ENCODE assay signal across 8 cellular contexts in genomic region chr6:37517411-37517812, GRCh38. TPM values are rescaled to one million over a fixed set of nuclear protein-coding genes. Genes with fewer than 3 reads are reported as not detected.
DNase-seq lines count a peak whose midpoint lies in the region; ATAC-seq and TF ChIP-seq lines count a peak whose summit lies in the region.

No MANE protein-coding gene starts in this region.

- intact Hi-C loops in CD8-positive, alpha-beta T cell (cut with DNase I, micrococcal nuclease): loop anchor here (1.0 to 10.0 kb wide), 7 partner anchors 8 to 1185 kb away; partner anchors contain the start of genes CMTR1 (in 1 of the 2), GLO1 (in 1 of the 2), PIM1 (in 1 of the 2) and ZFAND3 (in 1 of the 2)
- intact Hi-C loops in OCI-LY7 (cut with micrococcal nuclease; ENCODE audit: unreplicated experiment): no loop called here

- no peaks in the 10 kb centered on the region for H3K27me3 Mint-ChIP-seq in CD8-positive, alpha-beta T cell (ENCODE audit: low read depth)

- H3K4me1 ChIP-seq in CD8-positive, alpha-beta T cell (ENCODE audit: insufficient read depth, low read length): peaks cover 85% of the 10 kb centered on the region
- H3K4me1 ChIP-seq in osteoblast (ENCODE audit: insufficient read depth, low read length): peaks cover 7% of the 10 kb centered on the region
- H3K4me1 ChIP-seq in OCI-LY7 (ENCODE audit: insufficient read depth, low read length, poor library complexity, severe bottlenecking): peaks cover 13% of the 10 kb centered on the region
- peaks cover 3% of the 10 kb centered on the region; the same call in 1 of the 2 replicates for H3K4me1 ChIP-seq in Karpas-422 (ENCODE audit: low read length)

- no peak overlapping the region for H3K9ac ChIP-seq in Karpas-422 (ENCODE audit: low read length)

- no peaks in the 10 kb centered on the region for H3K27me3 ChIP-seq in CD8-positive, alpha-beta T cell (ENCODE audit: insufficient read depth, low read length)
- H3K27me3 ChIP-seq in osteoblast (ENCODE audit: insufficient read depth, low read length) (peaks cover 41% of the 10 kb centered on the region), Karpas-422 (ENCODE audit: low read length) (no peaks in the 10 kb centered on the region)

- DNase-seq in CD8-positive, alpha-beta T cell: peak; percentile 58 to 89 (median 76)
- DNase-seq in NCI-H69 (lab: John Stamatoyannopoulos, UW): peak; percentile 51
- DNase-seq in activated T-cell treated with anti-CD3 and anti-CD28 coated beads, Interleukin-2, amount 50 U/mL, for 1 hour: peak; percentile 68
- DNase-seq in osteoblast (ENCODE audit: insufficient read length, low spot score, missing footprints): peak; percentile 74
- no peak for DNase-seq in OCI-LY7 (ENCODE audit: low spot score)
- DNase-seq in NCI-H82 (lab: John Stamatoyannopoulos, UW): no peak
- DNase-seq in NCI-H1048 (lab: John Stamatoyannopoulos, UW): no peak
- DNase-seq in Karpas-422: no peak

- peaks cover 20% of the 10 kb centered on the region for H3K36me3 Mint-ChIP-seq in CD8-positive, alpha-beta T cell

- peak overlapping the region; percentile 52 for H3K4me3 ChIP-seq in CD8-positive, alpha-beta T cell (ENCODE audit: low read depth, low read length)
- H3K4me3 ChIP-seq in osteoblast (ENCODE audit: insufficient read depth, low read length) (no peak overlapping the region), OCI-LY7 (ENCODE audit: low read depth, low read length, poor library complexity, severe bottlenecking) (no peak overlapping the region), Karpas-422 (ENCODE audit: low read length) (no peak overlapping the region)

- peak overlapping the region; percentile 88 for H3K4me3 Mint-ChIP-seq in CD8-positive, alpha-beta T cell

- POLR2A ChIA-PET in CD8-positive, alpha-beta T cell (lab: Charles Lee): interaction anchor here (0.8 to 9.8 kb wide), 16 partner anchors 8 to 302 kb away, joined by 3 to 207 read pairs (median 9); partner anchors contain the start of genes CCDC167, CMTR1 and ZFAND3
- POLR2A ChIA-PET in OCI-LY7 (lab: Charles Lee): interaction anchor here (0.6 to 2.3 kb wide), 3 partner anchors 12 to 421 kb away, joined by 3 to 16 read pairs (median 7); partner anchors contain the start of gene CCDC167

- H3K79me2 ChIP-seq in osteoblast (ENCODE audit: insufficient read depth, low read length) (no peaks in the 10 kb centered on the region), OCI-LY7 (ENCODE audit: insufficient read depth, low read depth, low read length) (no peaks in the 10 kb centered on the region), Karpas-422 (ENCODE audit: low read length) (no peaks in the 10 kb centered on the region)

- peak overlapping the region; percentile 99 for H3K27ac Mint-ChIP-seq in CD8-positive, alpha-beta T cell

- peak; percentile 59 for ATAC-seq in CD8-positive, alpha-beta T cell

- peak overlapping the region; percentile 15 for H2AFZ ChIP-seq in osteoblast (ENCODE audit: low read length)
- H2AFZ ChIP-seq in OCI-LY7 (ENCODE audit: low read length): no peak overlapping the region
- no peak overlapping the region for H2AFZ ChIP-seq in Karpas-422 (ENCODE audit: low read length)

- no peaks in the 10 kb centered on the region for H3K36me3 ChIP-seq in CD8-positive, alpha-beta T cell (ENCODE audit: insufficient read depth, low read length)
- H3K36me3 ChIP-seq in osteoblast (ENCODE audit: insufficient read depth, low read length) (no peaks in the 10 kb centered on the region), OCI-LY7 (ENCODE audit: insufficient read depth, low read length) (no peaks in the 10 kb centered on the region), Karpas-422 (ENCODE audit: insufficient read depth, low read length) (no peaks in the 10 kb centered on the region)

- H3K4me2 ChIP-seq in osteoblast (ENCODE audit: insufficient read depth, low read length) (no peak overlapping the region), OCI-LY7 (ENCODE audit: low read length) (no peak overlapping the region), Karpas-422 (ENCODE audit: low read depth, low read length, poor library complexity, severe bottlenecking) (no peak overlapping the region)

- H3K9me3 ChIP-seq in CD8-positive, alpha-beta T cell (ENCODE audit: low read length): no peaks in the 10 kb centered on the region
- H3K9me3 ChIP-seq in osteoblast (ENCODE audit: low read depth, low read length) (no peaks in the 10 kb centered on the region), OCI-LY7 (ENCODE audit: low read length) (no peaks in the 10 kb centered on the region), Karpas-422 (ENCODE audit: low read length) (no peaks in the 10 kb centered on the region)

- no peak for TF ChIP-seq CTCF in CD8-positive, alpha-beta T cell (IDR thresholded peaks at IDR 0.05)
- TF ChIP-seq CTCF in osteoblast (IDR thresholded peaks at IDR 0.05; ENCODE audit: extremely low read depth, low read depth, low read length) (no peak), OCI-LY7 (conservative IDR thresholded peaks at IDR 0.05; ENCODE audit: low read length) (no peak)

- BruUV-seq in OCI-LY7 (replicated peaks; lab: Mats Ljungman, UMichigan): no TSS peak

- H3K4me1 Mint-ChIP-seq in CD8-positive, alpha-beta T cell (ENCODE audit: low read depth): peaks cover 87% of the 10 kb centered on the region

- H4K20me1 ChIP-seq in osteoblast (ENCODE audit: insufficient read depth, low read length) (peaks cover 7% of the 10 kb centered on the region), OCI-LY7 (ENCODE audit: insufficient read depth, low read length) (no peaks in the 10 kb centered on the region), Karpas-422 (ENCODE audit: insufficient read depth, low read depth, low read length) (no peaks in the 10 kb centered on the region)

- peak overlapping the region; percentile 80 for H3K27ac ChIP-seq in CD8-positive, alpha-beta T cell (ENCODE audit: low read depth, low read length)
- H3K27ac ChIP-seq in osteoblast (ENCODE audit: low read depth, low read length): no peak overlapping the region
- H3K27ac ChIP-seq in OCI-LY7 (ENCODE audit: low read depth, low read length, poor library complexity, severe bottlenecking): no peak overlapping the region
- no peak overlapping the region for H3K27ac ChIP-seq in Karpas-422 (ENCODE audit: low read length)

- no peaks in the 10 kb centered on the region for H3K9me2 ChIP-seq in OCI-LY7 (ENCODE audit: insufficient read depth, low read length)
- no peaks in the 10 kb centered on the region for H3K9me2 ChIP-seq in Karpas-422 (replicated peaks; ENCODE audit: insufficient read depth, low read length)

- H3K9me3 Mint-ChIP-seq in CD8-positive, alpha-beta T cell: no peaks in the 10 kb centered on the region

- CTCF ChIA-PET in CD8-positive, alpha-beta T cell (lab: Charles Lee): interaction anchor here (1.2 to 5.8 kb wide), 12 partner anchors 8 to 49 kb away, joined by 3 to 65 read pairs (median 6); partner anchors contain the start of gene CCDC167
- CTCF ChIA-PET in OCI-LY7 (lab: Charles Lee; ENCODE audit: unreplicated experiment): interaction anchor here (0.9 kb wide), 1 partner anchor 17 kb away, joined by 5 read pairs; the partner anchor contains the start of gene CCDC167

RNA-seq across cellular contexts. Expression of gene CCDC167, which starts 17.7 kb away (rescaled TPM):
- 1 to 10 TPM; 5.4 to 6.2 TPM for total RNA-seq in CD8-positive, alpha-beta T cell
- total RNA-seq in osteoblast (8.8 and 14.8 TPM in 2 replicates), OCI-LY7 (2022) (81.4 and 85.5 TPM in 2 replicates)
- 138 and 153 TPM in 2 replicates for total RNA-seq in OCI-LY7 (2014; rRNA removed; shearing (Covaris generic))
- 19.6 and 23.2 TPM in 2 replicates for total RNA-seq in Karpas-422 (2014; rRNA removed; shearing (Covaris generic); ENCODE audit: low replicate concordance)

Comparison
In these comparisons a context has a peak if more than half of its experiments do, and no peak if none do; other contexts are left out.
1. DNase-seq: peak in CD8-positive, alpha-beta T cell (7 of 7), NCI-H69 (single experiment), activated T-cell treated with anti-CD3 and anti-CD28 coated beads, Interleukin-2, amount 50 U/mL, for 1 hour (single experiment) and osteoblast (single experiment); none in OCI-LY7 (single experiment), NCI-H82 (single experiment), NCI-H1048 (single experiment) and Karpas-422 (single experiment).